In genomic region chr12:89453579-89453978, GRCh38 we compare ENCODE assay signal across 11 cellular contexts.
A peak's percentile ranks its signal among the peaks of the same experiment; 100 is the strongest.
DNase-seq lines count a peak whose midpoint lies in the region; ATAC-seq and TF ChIP-seq lines count a peak whose summit lies in the region.
"Had no signal": no experiment of that assay in that cellular context is flagged by ENCODE, and none has a peak within 500 bp of the region (broad histone marks: within the 10 kb centered on the region; RNA-seq: fewer than 3 reads in every experiment).

No MANE protein-coding gene starts in this region.

- H3K9me3 ChIP-seq in left ventricle myocardium inferior (replicated peaks): no peaks in the 10 kb centered on the region

- no peaks in the 10 kb centered on the region for H3K27me3 ChIP-seq in left ventricle myocardium inferior (ENCODE audit: low read depth)

- H3K27ac ChIP-seq in left ventricle myocardium inferior (replicated peaks): peak overlapping the region; percentile 81

- no peaks in the 10 kb centered on the region for H3K9me3 Mint-ChIP-seq in CD14-positive monocyte
- H3K9me3 Mint-ChIP-seq in natural killer cell: no peaks in the 10 kb centered on the region
- H3K9me3 Mint-ChIP-seq: T-helper 1 cell treated with Interleukin-12 subunit alpha and Interleukin-12 subunit beta and Interleukin-4 antibody, amounts not matched to agents 30 μg/mL and 1 μg/mL, for 36 hours had no signal

- H3K27me3 Mint-ChIP-seq in CD14-positive monocyte (ENCODE audit: low read depth in 3 of 3): peaks cover 0 to 1% (median 0%) of the 10 kb centered on the region in 3 donors
- no peaks in the 10 kb centered on the region for H3K27me3 Mint-ChIP-seq in natural killer cell (ENCODE audit: low read depth in 2 of 2)

- H3K36me3 ChIP-seq in left ventricle myocardium inferior: no peaks in the 10 kb centered on the region

- H3K4me1 Mint-ChIP-seq in CD14-positive monocyte: peaks cover 17% of the 10 kb centered on the region
- H3K4me1 Mint-ChIP-seq in natural killer cell: peaks cover 38 to 44% of the 10 kb centered on the region in 2 donors

- H3K36me3 Mint-ChIP-seq in CD14-positive monocyte: peaks cover 6 to 23% of the 10 kb centered on the region in 2 donors
- peaks cover under 1% of the 10 kb centered on the region for H3K36me3 Mint-ChIP-seq in natural killer cell

- no peak for TF ChIP-seq CTCF in CD14-positive monocyte (IDR thresholded peaks at IDR 0.05)
- no peak for TF ChIP-seq CTCF in left ventricle myocardium inferior (IDR thresholded peaks at IDR 0.05; ENCODE audit: borderline replicate concordance)
- no peak for TF ChIP-seq CTCF in natural killer cell (IDR thresholded peaks at IDR 0.05)

- ATAC-seq in HG03457 (IDR thresholded peaks at IDR 0.05; ENCODE audit: unreplicated experiment) (no peak), GM21515 (IDR thresholded peaks at IDR 0.05; ENCODE audit: unreplicated experiment) (no peak), natural killer cell (no peak)

- H3K4me3 Mint-ChIP-seq in CD14-positive monocyte (no peak overlapping the region), natural killer cell (no peak overlapping the region)
- H3K4me3 Mint-ChIP-seq: T-helper 1 cell treated with Interleukin-12 subunit alpha and Interleukin-12 subunit beta and Interleukin-4 antibody, amounts not matched to agents 30 μg/mL and 1 μg/mL, for 36 hours had no signal

- intact Hi-C loops in CD14-positive monocyte (cut with micrococcal nuclease): no loop called here
- intact Hi-C loops in left ventricle myocardium inferior (cut with micrococcal nuclease): loop anchor here (10.0 kb wide), 1 partner anchor 99 kb away; the partner anchor contains the start of gene DUSP6
- intact Hi-C loops in natural killer cell (cut with micrococcal nuclease): no loop called here

- H3K27ac Mint-ChIP-seq in CD14-positive monocyte: peak overlapping the region; percentile 32 to 92 (median 70)
- H3K27ac Mint-ChIP-seq in natural killer cell: no peak overlapping the region
- H3K27ac Mint-ChIP-seq: T-helper 1 cell treated with Interleukin-12 subunit alpha and Interleukin-12 subunit beta and Interleukin-4 antibody, amounts not matched to agents 30 μg/mL and 1 μg/mL, for 36 hours had no signal

- DNase-seq in CD14-positive monocyte (ENCODE audit: low spot score): no peak
- DNase-seq in amniotic epithelial cell (ENCODE audit: low read depth): peak; percentile 89
- no peak for DNase-seq in left ventricle myocardium inferior
- DNase-seq in renal cortical epithelial cell (ENCODE audit: low read depth): peak; percentile 90
- DNase-seq in activated effector memory CD4-positive, alpha-beta T cell treated with Interleukin-2 at 50 U/mL for 16 hours: no peak
- DNase-seq in natural killer cell: no peak
- DNase-seq: activated naive CD4-positive, alpha-beta T cell treated with Interleukin-2 at 50 U/mL for 16 hours; NCI-H2029 had no signal

- H3K4me1 ChIP-seq in left ventricle myocardium inferior: peaks cover 43% of the 10 kb centered on the region

- H3K4me3 ChIP-seq in left ventricle myocardium inferior: peak overlapping the region; percentile 7

Comparison
In these comparisons a context has a peak if more than half of its experiments do, and no peak if none do; other contexts are left out.
1. DNase-seq: peak in amniotic epithelial cell (single experiment) and renal cortical epithelial cell (single experiment); none in CD14-positive monocyte (single experiment), left ventricle myocardium inferior (single experiment), activated effector memory CD4-positive, alpha-beta T cell treated with Interleukin-2 at 50 U/mL for 16 hours (single experiment) and natural killer cell (single experiment).
2. H3K27ac Mint-ChIP-seq: peak in CD14-positive monocyte (7 of 7); none in natural killer cell (0 of 2).